ENCODE assay signal across 1 cellular context in the genomic region with DNA sequence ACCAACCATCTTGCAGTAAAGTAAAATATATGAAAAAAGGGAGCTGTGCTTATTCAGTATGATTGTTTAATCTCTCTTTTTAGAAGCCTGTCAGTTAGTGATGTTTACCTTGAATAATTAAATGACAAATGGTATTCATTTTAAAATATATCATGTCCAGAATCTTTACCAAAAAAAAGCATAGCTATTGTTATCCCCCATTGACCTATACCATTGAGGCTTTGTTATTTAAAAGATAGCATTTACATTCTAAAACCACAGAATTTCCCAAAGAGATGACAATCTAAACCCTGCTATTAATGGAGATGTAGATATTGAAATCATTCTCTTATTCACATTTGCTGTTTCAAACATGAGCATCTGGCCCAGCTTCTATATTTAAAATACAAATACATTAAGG.
TF ChIP-seq lines count a peak whose summit lies in the region.

No MANE protein-coding gene starts in this region.

TF ChIP-seq in H1, 55 proteins besides CTCF, POLR2A, EP300 and RAD21:
- TF ChIP-seq CHD7 (IDR thresholded peaks at IDR 0.05; ENCODE audit: insufficient replicate concordance, low read length) (peak; percentile 64), YY1 (IDR thresholded peaks at IDR 0.05; ENCODE audit: low read depth, low read length) (no peak)
